ENCODE assay signal across 9 cellular contexts in the genomic region with DNA sequence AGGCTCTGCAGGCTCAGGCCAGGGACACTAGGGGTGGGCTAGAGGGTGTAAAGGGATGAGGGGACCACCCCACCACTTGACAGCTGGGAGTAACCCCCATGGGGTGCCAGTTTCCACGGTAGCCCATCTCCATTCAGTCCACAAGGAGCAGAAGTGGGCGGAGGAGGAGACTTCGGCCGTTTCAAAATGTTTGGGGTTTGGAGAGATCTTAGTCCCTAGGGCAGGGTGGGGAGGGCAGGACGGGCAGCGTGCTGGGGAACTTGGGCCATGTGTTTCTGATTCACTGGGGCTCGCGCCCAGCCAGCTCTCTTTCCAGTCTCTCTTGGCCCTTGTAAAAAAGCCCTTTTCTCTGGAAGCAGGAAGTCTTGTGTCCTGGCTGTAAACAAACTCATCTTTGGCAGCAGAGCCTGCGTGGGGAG. TPM values are rescaled to one million over a fixed set of nuclear protein-coding genes. Genes with fewer than 3 reads are reported as not detected.
A peak's percentile ranks its signal among the peaks of the same experiment; 100 is the strongest.
DNase-seq lines count a peak whose midpoint lies in the region; ATAC-seq and TF ChIP-seq lines count a peak whose summit lies in the region.
"Had no signal": no experiment of that assay in that cellular context is flagged by ENCODE, and none has a peak within 500 bp of the region (broad histone marks: within the 10 kb centered on the region; RNA-seq: fewer than 3 reads in every experiment).

No MANE protein-coding gene starts in this region.

- BruUV-seq in OCI-LY7 (replicated peaks; lab: Mats Ljungman, UMichigan) = no TSS peak

- H4K5ac ChIP-seq in H9 (ENCODE audit: insufficient read length, low read depth, low read length) = no peak overlapping the region

- no peak overlapping the region for H3K14ac ChIP-seq in H9 (ENCODE audit: insufficient read depth, low read length)

- H2BK5ac ChIP-seq in H9 (ENCODE audit: insufficient read length, low read length) = no peak overlapping the region

- H3K4me1 ChIP-seq in OCI-LY7 (ENCODE audit: insufficient read depth, low read length, poor library complexity, severe bottlenecking) = peaks cover 43% of the 10 kb centered on the region
- H3K4me1 ChIP-seq in esophagus muscularis mucosa = peaks cover 58 to 65% (median 62%) of the 10 kb centered on the region in 4 donors
- peaks cover 8 to 31% of the 10 kb centered on the region in 2 donors for H3K4me1 ChIP-seq in naive thymus-derived CD4-positive, alpha-beta T cell (ENCODE audit: control insufficient read depth in 2 of 2, insufficient read depth in 2 of 2, low read length in 2 of 2)
- peaks cover 4% of the 10 kb centered on the region; the same call in 1 of the 2 replicates for H3K4me1 ChIP-seq in H9 (ENCODE audit: insufficient read depth, low read length)

- H4K20me1 ChIP-seq in OCI-LY7 (ENCODE audit: insufficient read depth, low read length) (no peaks in the 10 kb centered on the region), H9 (ENCODE audit: control insufficient read depth, insufficient read depth, insufficient read length) (peaks cover 3% of the 10 kb centered on the region)

- no peak overlapping the region for H2BK15ac ChIP-seq in H9 (ENCODE audit: low read depth, low read length)

- H2BK20ac ChIP-seq in H9 (ENCODE audit: low read depth, low read length, poor library complexity, severe bottlenecking) = no peak overlapping the region

- intact Hi-C loops in OCI-LY7 (cut with micrococcal nuclease; ENCODE audit: unreplicated experiment) (no loop called here), esophagus muscularis mucosa (cut with DNase I) (no loop called here)
- intact Hi-C loops in naive thymus-derived CD4-positive, alpha-beta T cell (cut with micrococcal nuclease) = no loop called here

- H3K27ac Mint-ChIP-seq in naive thymus-derived CD4-positive, alpha-beta T cell = peak overlapping the region in 4 of 9 donors; percentile 51 to 92 (median 84)
- H3K27ac Mint-ChIP-seq in H9 = no peak overlapping the region; a peak in 1 of 7 replicates

- H3K18ac ChIP-seq in H9 (ENCODE audit: insufficient read length, low read depth, low read length) = no peak overlapping the region

- no peak overlapping the region for H3K4ac ChIP-seq in H9 (ENCODE audit: low read depth, low read length)

- no peak for TF ChIP-seq EP300 in esophagus muscularis mucosa (IDR thresholded peaks at IDR 0.05)

- TF ChIP-seq POLR2A in esophagus muscularis mucosa (IDR thresholded peaks at IDR 0.05; ENCODE audit: low read depth) = no peak

- H2AFZ ChIP-seq in OCI-LY7 (ENCODE audit: low read length) = peak overlapping the region; percentile 82
- H2AFZ ChIP-seq in H9 (ENCODE audit: low read length) = no peak overlapping the region

- H3K4me2 ChIP-seq in OCI-LY7 (ENCODE audit: low read length) (peak overlapping the region; percentile 84), H9 (ENCODE audit: insufficient read depth, insufficient read length, low read length) (no peak overlapping the region)

- H3K9me3 ChIP-seq in OCI-LY7 (ENCODE audit: low read length) (no peaks in the 10 kb centered on the region), esophagus muscularis mucosa (no peaks in the 10 kb centered on the region), H9 (ENCODE audit: control insufficient read depth, low read depth, low read length) (no peaks in the 10 kb centered on the region)
- H3K9me3 ChIP-seq in naive thymus-derived CD4-positive, alpha-beta T cell (ENCODE audit: control insufficient read depth in 2 of 3, low read length in 3 of 3) = no peaks in the 10 kb centered on the region

- peak; percentile 95 for DNase-seq in AG10803 (ENCODE audit: low read depth)
- DNase-seq in OCI-LY7 (ENCODE audit: low spot score) = peak; percentile 50
- no peak for DNase-seq in esophagus muscularis mucosa (ENCODE audit: extremely low spot score)
- DNase-seq in naive thymus-derived CD4-positive, alpha-beta T cell = peak in 1 of 9 donors; percentile 6
- no peak for DNase-seq in HPDE6-E6E7 (ENCODE audit: extremely low spot score)
- DNase-seq in T-helper 2 cell = no peak
- no peak for DNase-seq in H9
- DNase-seq: NCI-H1048 had no signal

- peaks cover 0 to 41% (median 0%) of the 10 kb centered on the region in 4 donors for H3K27me3 ChIP-seq in esophagus muscularis mucosa
- H3K27me3 ChIP-seq in naive thymus-derived CD4-positive, alpha-beta T cell (ENCODE audit: control insufficient read depth in 2 of 2, insufficient read depth in 2 of 2, low read length in 2 of 2) = no peaks in the 10 kb centered on the region
- H3K27me3 ChIP-seq in H9 (ENCODE audit: insufficient read depth, low read length) = no peaks in the 10 kb centered on the region

- H3K56ac ChIP-seq in H9 (ENCODE audit: insufficient read length, low read depth, low read length) = no peak overlapping the region

- ATAC-seq in naive thymus-derived CD4-positive, alpha-beta T cell = no peak
- no peak for ATAC-seq in GM18861 (IDR thresholded peaks at IDR 0.05; ENCODE audit: unreplicated experiment)

- H3K9me3 Mint-ChIP-seq in naive thymus-derived CD4-positive, alpha-beta T cell = no peaks in the 10 kb centered on the region
- H3K9me3 Mint-ChIP-seq in H9 = no peaks in the 10 kb centered on the region; a peak in 1 of 5 replicates

- H2AK5ac ChIP-seq in H9 (ENCODE audit: insufficient read length, low read length) = no peak overlapping the region

- H3K36me3 ChIP-seq in OCI-LY7 (ENCODE audit: insufficient read depth, low read length) = no peaks in the 10 kb centered on the region
- peaks cover 0 to 3% (median 0%) of the 10 kb centered on the region in 4 donors for H3K36me3 ChIP-seq in esophagus muscularis mucosa
- H3K36me3 ChIP-seq in naive thymus-derived CD4-positive, alpha-beta T cell (ENCODE audit: control insufficient read depth in 2 of 3, insufficient read depth in 3 of 3, low read length in 3 of 3) = no peaks in the 10 kb centered on the region

- no peaks in the 10 kb centered on the region for H3K36me3 Mint-ChIP-seq in naive thymus-derived CD4-positive, alpha-beta T cell
- no peaks in the 10 kb centered on the region for H3K36me3 Mint-ChIP-seq in H9 (ENCODE audit: insufficient read depth in 1 of 3, low read depth in 3 of 3)

- WGBS in esophagus muscularis mucosa = 37% methylated on average over 6 of the region's 9 CpGs
- no CpG with 5 or more reads among the region's 9 CpGs for WGBS in H9 (ENCODE audit: extremely low coverage, insufficient read length, low lambda C conversion rate)

- CTCF ChIA-PET in OCI-LY7 (lab: Charles Lee; ENCODE audit: unreplicated experiment) = interaction anchor here (0.6 to 1.7 kb wide), 2 partner anchors 18 to 148 kb away, joined by 3 to 7 read pairs; no protein-coding TSS in a partner anchor
- CTCF ChIA-PET in naive thymus-derived CD4-positive, alpha-beta T cell (lab: Charles Lee) = interaction anchor here (0.6 to 1.9 kb wide), 5 partner anchors 26 to 95 kb away, joined by 3 to 6 read pairs (median 5); no protein-coding TSS in a partner anchor

- no peak overlapping the region for H3K23ac ChIP-seq in H9 (ENCODE audit: insufficient read length, low read depth, low read length)

- no peaks in the 10 kb centered on the region for H3K9me2 ChIP-seq in OCI-LY7 (ENCODE audit: insufficient read depth, low read length)

- H3K23me2 ChIP-seq in H9 (ENCODE audit: insufficient read length, low read depth, low read length, poor library complexity, severe bottlenecking) = no peaks in the 10 kb centered on the region

- H4K91ac ChIP-seq in H9 (ENCODE audit: insufficient read length, low read depth, low read length) = no peak overlapping the region

- peak overlapping the region; percentile 94 for H3K27ac ChIP-seq in OCI-LY7 (ENCODE audit: low read depth, low read length, poor library complexity, severe bottlenecking)
- H3K27ac ChIP-seq in esophagus muscularis mucosa (replicated peaks in 1 of 4) = peak overlapping the region; percentile 80 to 90 (median 85)
- peak overlapping the region; percentile 31 for H3K27ac ChIP-seq in naive thymus-derived CD4-positive, alpha-beta T cell (ENCODE audit: low read depth, low read length)
- H3K27ac ChIP-seq in H9 (ENCODE audit: insufficient read length, low read depth, low read length) = no peak overlapping the region

- peak overlapping the region in 4 of 10 donors; percentile 19 to 70 (median 51) for H3K4me3 Mint-ChIP-seq in naive thymus-derived CD4-positive, alpha-beta T cell
- H3K4me3 Mint-ChIP-seq in H9 = no peak overlapping the region

- TF ChIP-seq CTCF in AG10803 (conservative IDR thresholded peaks at IDR 0.05; ENCODE audit: low read length) = peak; percentile 38; the same call in 1 of the 2 replicates
- peak; percentile 5; the same call in 1 of the 2 replicates for TF ChIP-seq CTCF in OCI-LY7 (conservative IDR thresholded peaks at IDR 0.05; ENCODE audit: low read length)
- no peak for TF ChIP-seq CTCF in esophagus muscularis mucosa (IDR thresholded peaks at IDR 0.05)
- TF ChIP-seq CTCF in H9 (conservative IDR thresholded peaks at IDR 0.05) = no peak

- no peak overlapping the region for H2BK12ac ChIP-seq in H9 (ENCODE audit: insufficient read length, low read depth, low read length)

- H3K79me1 ChIP-seq in H9 (ENCODE audit: insufficient read depth, low read depth, low read length, poor library complexity, severe bottlenecking) = no peaks in the 10 kb centered on the region

- H3K4me3 ChIP-seq in AG10803 (ENCODE audit: low read length) (peak overlapping the region; percentile 26; the same call in 1 of the 2 replicates), OCI-LY7 (ENCODE audit: low read depth, low read length, poor library complexity, severe bottlenecking) (peak overlapping the region; percentile 68), esophagus muscularis mucosa (peak overlapping the region in 3 of 4 donors; percentile 8 to 34 (median 18))
- no peak overlapping the region for H3K4me3 ChIP-seq in naive thymus-derived CD4-positive, alpha-beta T cell (ENCODE audit: low read length)

- no peak overlapping the region for H3T11ph ChIP-seq in H9 (ENCODE audit: low read length)

- peaks cover 5 to 40% (median 33%) of the 10 kb centered on the region in 7 donors for H3K4me1 Mint-ChIP-seq in naive thymus-derived CD4-positive, alpha-beta T cell
- peaks cover 20 to 34% of the 10 kb centered on the region in 2 experiments for H3K4me1 Mint-ChIP-seq in H9

- no peak overlapping the region for H4K8ac ChIP-seq in H9 (replicated peaks; ENCODE audit: insufficient read length, low read depth, low read length)

- peaks cover 0 to 9% (median 0%) of the 10 kb centered on the region in 5 donors for H3K27me3 Mint-ChIP-seq in naive thymus-derived CD4-positive, alpha-beta T cell
- H3K27me3 Mint-ChIP-seq in H9 (ENCODE audit: low read depth) = peaks cover 24% of the 10 kb centered on the region

- no peak overlapping the region for H3K9ac ChIP-seq in H9 (ENCODE audit: extremely low read depth, insufficient read length, low read length)

- no peak overlapping the region for H2BK120ac ChIP-seq in H9 (ENCODE audit: low read depth, low read length, poor library complexity, severe bottlenecking)

- H3K79me2 ChIP-seq in OCI-LY7 (ENCODE audit: insufficient read depth, low read depth, low read length) = no peaks in the 10 kb centered on the region
- no peaks in the 10 kb centered on the region for H3K79me2 ChIP-seq in H9 (ENCODE audit: insufficient read depth, low read length)

- POLR2A ChIA-PET in OCI-LY7 (lab: Charles Lee) = interaction anchor here (0.6 to 3.3 kb wide), 13 partner anchors 11 to 176 kb away, joined by 3 to 53 read pairs (median 5); a partner anchor contains a TSS
- POLR2A ChIA-PET in naive thymus-derived CD4-positive, alpha-beta T cell (lab: Charles Lee) = interaction anchor here (0.8 to 3.5 kb wide), 7 partner anchors 13 to 184 kb away, joined by 3 to 18 read pairs (median 3); no protein-coding TSS in a partner anchor

RNA-seq across cellular contexts. Expression of a gene that starts 8.3 kb away (rescaled TPM):
- 0.33 and 0.57 TPM in 2 replicates for total RNA-seq in OCI-LY7 (2014; rRNA removed; shearing (Covaris generic))
- total RNA-seq in OCI-LY7 (2022) = 0.22 and 0.44 TPM in 2 replicates
- 10 to 100 TPM; 10.8 to 23.5 (median 20.7) TPM for total RNA-seq in esophagus muscularis mucosa
- not detected for total RNA-seq in naive thymus-derived CD4-positive, alpha-beta T cell
- polyA plus RNA-seq in naive thymus-derived CD4-positive, alpha-beta T cell = under 1 TPM; 0.33 to 0.35 TPM
- 2.4 and 2.8 TPM in 2 replicates for total RNA-seq in H9 (2021)

RNA-seq across cellular contexts. Expression of a gene that starts 10.6 kb away (rescaled TPM):
- 5.7 and 6.3 TPM in 2 replicates for total RNA-seq in OCI-LY7 (2014; rRNA removed; shearing (Covaris generic))
- total RNA-seq in OCI-LY7 (2022) = 11.7 and 15.9 TPM in 2 replicates
- total RNA-seq in esophagus muscularis mucosa = 1 to 10 TPM; 1.2 to 5.1 (median 3.8) TPM
- total RNA-seq in naive thymus-derived CD4-positive, alpha-beta T cell = not detected
- polyA plus RNA-seq in naive thymus-derived CD4-positive, alpha-beta T cell = 1 to 10 TPM in 1 of 2 donors, not detected in 1; 1.3 TPM
- 0.42 and 0.46 TPM in 2 replicates for total RNA-seq in H9 (2021)

RNA-seq across cellular contexts. Expression of a gene that starts 28.0 kb away (rescaled TPM):
- 122 and 144 TPM in 2 replicates for total RNA-seq in OCI-LY7 (2014; rRNA removed; shearing (Covaris generic))
- total RNA-seq in OCI-LY7 (2022) = 158 and 173 TPM in 2 replicates
- total RNA-seq in esophagus muscularis mucosa = 10 to 100 TPM; 12.9 to 22.5 (median 15.4) TPM
- 100 to 1,000 TPM in 1 of 5 experiments, 10 to 100 TPM in 4; 31.1 to 119 (median 35.4) TPM for total RNA-seq in naive thymus-derived CD4-positive, alpha-beta T cell
- 1 to 10 TPM; 2.9 to 7.5 TPM for polyA plus RNA-seq in naive thymus-derived CD4-positive, alpha-beta T cell
- 17.1 and 19.7 TPM in 2 replicates for total RNA-seq in H9 (2021)

RNA-seq across cellular contexts. Expression of a gene that starts 56.4 kb away (rescaled TPM):
- not detected in 2 replicates for total RNA-seq in OCI-LY7 (2014; rRNA removed; shearing (Covaris generic))
- not detected in 2 replicates for total RNA-seq in OCI-LY7 (2022)
- total RNA-seq in esophagus muscularis mucosa = 10 to 100 TPM in 2 of 4 donors, 1 to 10 TPM in 2; 8.7 to 17.8 (median 13.3) TPM
- total RNA-seq in naive thymus-derived CD4-positive, alpha-beta T cell = 1 to 10 TPM in 1 of 5 experiments, under 1 TPM in 2, not detected in 2; 0.48 to 7.5 (median 0.58) TPM
- not detected for polyA plus RNA-seq in naive thymus-derived CD4-positive, alpha-beta T cell
- 0.37 and 0.46 TPM in 2 replicates for total RNA-seq in H9 (2021)

Comparison
In these comparisons a context has a peak if more than half of its experiments do, and no peak if none do; other contexts are left out.
1. DNase-seq: peak in AG10803 (single experiment) and OCI-LY7 (single experiment); none in esophagus muscularis mucosa (single experiment), HPDE6-E6E7 (single experiment), T-helper 2 cell (0 of 5) and H9 (single experiment).
2. CTCF ChIP-seq: peak in AG10803 (single experiment) and OCI-LY7 (single experiment); none in esophagus muscularis mucosa (0 of 3) and H9 (single experiment).